ENCODE assay signal across 24 cellular contexts in genomic region chr18:43932140-43932539, GRCh38.
DNase-seq lines count a peak whose midpoint lies in the region; ATAC-seq, FAIRE-seq and TF ChIP-seq lines count a peak whose summit lies in the region.
"Had no signal": no experiment of that assay in that cellular context is flagged by ENCODE, and none has a peak within 500 bp of the region (broad histone marks: within the 10 kb centered on the region; RNA-seq: fewer than 3 reads in every experiment).

No MANE protein-coding gene starts in this region.

- no peak for ATAC-seq in GM19351 (IDR thresholded peaks at IDR 0.05; ENCODE audit: unreplicated experiment)
- ATAC-seq in GM18873 (IDR thresholded peaks at IDR 0.05; ENCODE audit: low FRiP score, unreplicated experiment): no peak
- ATAC-seq: activated CD8-positive, alpha-beta memory T cell treated with anti-CD3 and anti-CD28 coated beads, Interleukin-2, amount 10 ng/mL, durations not matched to agents 7 days and 5 days; stimulated activated memory B cell treated with anti-CD40 and anti-IgM and Interleukin-4, amounts not matched to agents 10 μg/mL and 1 μg/mL and 100 μg/mL, for 72 hours had no signal

- H3K4me3 ChIP-seq in astrocyte (ENCODE audit: insufficient read depth, low read depth, low read length) (no peak overlapping the region), muscle layer of duodenum (ENCODE audit: low read depth in 1 of 2, low read length in 2 of 2) (no peak overlapping the region), WERI-Rb-1 (ENCODE audit: low read depth, low read length) (no peak overlapping the region)
- H3K4me3 ChIP-seq: right atrium auricular region, thyroid gland had no signal

- H3K27ac Mint-ChIP-seq in astrocyte (ENCODE audit: unreplicated experiment): no peak overlapping the region
- H3K27ac Mint-ChIP-seq: activated CD8-positive, alpha-beta memory T cell treated with anti-CD3 and anti-CD28 coated beads, Interleukin-2, amount 10 ng/mL, durations not matched to agents 7 days and 5 days; CD4-positive, CD25-positive, alpha-beta regulatory T cell; dendritic cell treated with granulocyte-macrophage colony-stimulating factor and Interleukin-4, amounts not matched to agents 40 ng/mL and 50 ng/mL, for 4 days; stimulated activated memory B cell treated with anti-CD40 and anti-IgM and Interleukin-4, amounts not matched to agents 10 μg/mL and 1 μg/mL and 100 μg/mL, for 72 hours had no signal

- DNase-seq in DMS153 (lab: John Stamatoyannopoulos, UW) (peak; percentile 37), NCI-H1092 treated with DMSO at 0.1 percent for 48 hours (lab: John Stamatoyannopoulos, UW) (peak; percentile 48), astrocyte (ENCODE audit: low read depth) (peak; percentile 2), GM13977 (ENCODE audit: low spot score) (no peak), WERI-Rb-1 (no peak)
- DNase-seq: activated CD4-positive, alpha-beta T cell treated with anti-CD3 and anti-CD28 coated beads for 4 hours; activated CD8-positive, alpha-beta memory T cell treated with anti-CD3 and anti-CD28 coated beads, Interleukin-2, amount 10 ng/mL, durations not matched to agents 7 days and 5 days; CD4-positive, CD25-positive, alpha-beta regulatory T cell; DMS79; HCEC 1CT; left cardiac atrium; MM.1S; NCI-H2029; SW 1271; thyroid gland had no signal

- H3K9me3 ChIP-seq in astrocyte (ENCODE audit: insufficient read depth, low read depth, low read length) (no peaks in the 10 kb centered on the region), muscle layer of duodenum (ENCODE audit: control insufficient read depth in 1 of 2, low read length in 2 of 2) (no peaks in the 10 kb centered on the region), WERI-Rb-1 (ENCODE audit: severe bottlenecking) (no peaks in the 10 kb centered on the region)
- H3K9me3 ChIP-seq: right atrium auricular region, thyroid gland had no signal

- H3K4me3 Mint-ChIP-seq in astrocyte (ENCODE audit: unreplicated experiment): no peak overlapping the region
- H3K4me3 Mint-ChIP-seq: activated CD8-positive, alpha-beta memory T cell treated with anti-CD3 and anti-CD28 coated beads, Interleukin-2, amount 10 ng/mL, durations not matched to agents 7 days and 5 days; dendritic cell treated with granulocyte-macrophage colony-stimulating factor and Interleukin-4, amounts not matched to agents 40 ng/mL and 50 ng/mL, for 4 days; stimulated activated memory B cell treated with anti-CD40 and anti-IgM and Interleukin-4, amounts not matched to agents 10 μg/mL and 1 μg/mL and 100 μg/mL, for 72 hours had no signal

- no peaks in the 10 kb centered on the region for H3K9me3 Mint-ChIP-seq in astrocyte (ENCODE audit: unreplicated experiment)
- H3K9me3 Mint-ChIP-seq: dendritic cell treated with granulocyte-macrophage colony-stimulating factor and Interleukin-4, amounts not matched to agents 40 ng/mL and 50 ng/mL, for 4 days; stimulated activated memory B cell treated with anti-CD40 and anti-IgM and Interleukin-4, amounts not matched to agents 10 μg/mL and 1 μg/mL and 100 μg/mL, for 72 hours had no signal

- in situ Hi-C loops in GM13977 (cut with MboI; ENCODE audit: low pct_unique_long_range_greater_than_20kb, low sequenced_read_pairs, unreplicated experiment): no loop called here

- H3K27ac ChIP-seq in astrocyte (ENCODE audit: low read depth, low read length) (no peak overlapping the region), muscle layer of duodenum (ENCODE audit: low read length) (peak overlapping the region; percentile 20), WERI-Rb-1 (no peak overlapping the region)
- H3K27ac ChIP-seq: HL-60, right atrium auricular region, thyroid gland had no signal

- H3K79me2 ChIP-seq in astrocyte (ENCODE audit: insufficient read depth, low read length): no peaks in the 10 kb centered on the region

- H3K36me3 ChIP-seq in astrocyte (ENCODE audit: insufficient read depth, low read length) (no peaks in the 10 kb centered on the region), muscle layer of duodenum (ENCODE audit: control insufficient read depth in 1 of 2, insufficient read depth in 2 of 2, low read length in 2 of 2) (no peaks in the 10 kb centered on the region), WERI-Rb-1 (no peaks in the 10 kb centered on the region)
- H3K36me3 ChIP-seq: right atrium auricular region, thyroid gland had no signal

- H3K27me3 ChIP-seq in astrocyte (ENCODE audit: insufficient read depth, low read length): no peaks in the 10 kb centered on the region
- H3K27me3 ChIP-seq in muscle layer of duodenum (ENCODE audit: low read depth, low read length): no peaks in the 10 kb centered on the region
- peaks cover 57% of the 10 kb centered on the region for H3K27me3 ChIP-seq in WERI-Rb-1 (ENCODE audit: insufficient read depth, low read depth, severe bottlenecking)
- H3K27me3 ChIP-seq: right atrium auricular region, thyroid gland had no signal

- H2AFZ ChIP-seq in astrocyte (ENCODE audit: low read depth, low read length): no peak overlapping the region

- peaks cover 4% of the 10 kb centered on the region for H3K4me1 Mint-ChIP-seq in astrocyte (ENCODE audit: low read depth, unreplicated experiment)
- H3K4me1 Mint-ChIP-seq: activated CD8-positive, alpha-beta memory T cell treated with anti-CD3 and anti-CD28 coated beads, Interleukin-2, amount 10 ng/mL, durations not matched to agents 7 days and 5 days; CD4-positive, CD25-positive, alpha-beta regulatory T cell; stimulated activated memory B cell treated with anti-CD40 and anti-IgM and Interleukin-4, amounts not matched to agents 10 μg/mL and 1 μg/mL and 100 μg/mL, for 72 hours had no signal

- H3K27me3 Mint-ChIP-seq in astrocyte (ENCODE audit: low read depth, unreplicated experiment): no peaks in the 10 kb centered on the region
- H3K27me3 Mint-ChIP-seq: activated CD8-positive, alpha-beta memory T cell treated with anti-CD3 and anti-CD28 coated beads, Interleukin-2, amount 10 ng/mL, durations not matched to agents 7 days and 5 days; CD4-positive, CD25-positive, alpha-beta regulatory T cell; dendritic cell treated with granulocyte-macrophage colony-stimulating factor and Interleukin-4, amounts not matched to agents 40 ng/mL and 50 ng/mL, for 4 days; stimulated activated memory B cell treated with anti-CD40 and anti-IgM and Interleukin-4, amounts not matched to agents 10 μg/mL and 1 μg/mL and 100 μg/mL, for 72 hours had no signal

- no peak for TF ChIP-seq CTCF in astrocyte (IDR thresholded peaks at IDR 0.05; ENCODE audit: insufficient read depth, low read depth, low read length)
- TF ChIP-seq CTCF in GM13977 (IDR thresholded peaks at IDR 0.05; ENCODE audit: extremely low read depth, insufficient read depth, missing control alignments): no peak
- no peak for TF ChIP-seq CTCF in WERI-Rb-1 (IDR thresholded peaks at IDR 0.05; ENCODE audit: low read depth, low read length)

- no peak overlapping the region for H3K4me2 ChIP-seq in astrocyte (ENCODE audit: low read length)

- no peak for FAIRE-seq in astrocyte (lab: Jason Lieb, UNC)
- FAIRE-seq: frontal cortex, TTC549 had no signal

- H3K9ac ChIP-seq in astrocyte (ENCODE audit: low read length): no peak overlapping the region

- no peaks in the 10 kb centered on the region for H3K4me1 ChIP-seq in astrocyte (ENCODE audit: insufficient read depth, low read length)
- H3K4me1 ChIP-seq in muscle layer of duodenum (ENCODE audit: control insufficient read depth in 1 of 2, insufficient read depth in 2 of 2, low read length in 2 of 2): peaks cover 0 to 3% of the 10 kb centered on the region in 2 donors
- H3K4me1 ChIP-seq: right atrium auricular region, thyroid gland had no signal

- no peaks in the 10 kb centered on the region for H4K20me1 ChIP-seq in astrocyte (ENCODE audit: insufficient read depth, low read length)

- no peaks in the 10 kb centered on the region for H3K36me3 Mint-ChIP-seq in astrocyte (ENCODE audit: low read depth, unreplicated experiment)
- H3K36me3 Mint-ChIP-seq: activated CD8-positive, alpha-beta memory T cell treated with anti-CD3 and anti-CD28 coated beads, Interleukin-2, amount 10 ng/mL, durations not matched to agents 7 days and 5 days; CD4-positive, CD25-positive, alpha-beta regulatory T cell; stimulated activated memory B cell treated with anti-CD40 and anti-IgM and Interleukin-4, amounts not matched to agents 10 μg/mL and 1 μg/mL and 100 μg/mL, for 72 hours had no signal

Comparison
In these comparisons a context has a peak if more than half of its experiments do, and no peak if none do; other contexts are left out.
1. DNase-seq: peak in DMS153 (single experiment), NCI-H1092 treated with DMSO at 0.1 percent for 48 hours (single experiment) and astrocyte (single experiment); none in GM13977 (single experiment) and WERI-Rb-1 (single experiment).